In the genomic region with DNA sequence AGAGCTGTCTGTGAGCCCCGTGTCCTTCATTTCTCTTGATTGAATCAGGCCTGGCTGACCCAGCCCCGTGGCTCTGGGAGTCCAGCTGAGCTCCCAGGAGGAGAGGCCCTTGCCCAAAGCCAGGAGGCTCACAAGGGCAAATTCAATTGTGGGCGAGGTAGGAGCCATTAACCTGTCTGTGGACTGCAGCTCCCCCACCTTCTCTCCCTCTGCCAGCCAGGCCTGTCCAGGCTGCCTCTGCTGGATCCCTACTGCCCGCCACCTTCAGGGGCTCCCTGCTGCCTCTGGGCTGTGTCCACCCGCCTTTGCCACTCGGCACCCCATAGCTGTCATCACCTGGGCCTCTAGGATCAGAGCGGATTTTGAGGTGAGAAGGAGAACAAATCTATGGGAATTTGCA, we compare ENCODE assay signal across 22 cellular contexts.
"Had no signal": no experiment of that assay in that cellular context is flagged by ENCODE, and none has a peak within 500 bp of the region (broad histone marks: within the 10 kb centered on the region; RNA-seq: fewer than 3 reads in every experiment).

No MANE protein-coding gene starts in this region.

- FAIRE-seq: colon, endothelial cell of umbilical vein, frontal cortex had no signal

- H3K4me3 Mint-ChIP-seq: immature natural killer cell had no signal

- H3K36me3 Mint-ChIP-seq: immature natural killer cell had no signal

- H3K27ac Mint-ChIP-seq: immature natural killer cell had no signal

- H3K9me3 Mint-ChIP-seq: immature natural killer cell had no signal

- DNase-seq: dermis blood vessel endothelial cell; dorsolateral prefrontal cortex; effector CD4-positive, alpha-beta T cell; effector memory CD4-positive, alpha-beta T cell; foreskin keratinocyte; heart left ventricle; hypothalamus; immature natural killer cell; islet precursor cell; left cardiac atrium; left lung; left ventricle myocardium superior; lower lobe of right lung; mesenchymal stem cell; midbrain had no signal

- H3K4me2 ChIP-seq: hepatocyte had no signal

- H3K4me1 Mint-ChIP-seq: immature natural killer cell had no signal

- H3K9me3 ChIP-seq: esophagus muscularis mucosa, gastroesophageal sphincter, heart left ventricle, left lung, lower lobe of right lung had no signal

- H3K36me3 ChIP-seq: esophagus muscularis mucosa, gastroesophageal sphincter, heart left ventricle, left lung, lower lobe of right lung had no signal

- H3K27ac ChIP-seq: coronary artery, esophagus muscularis mucosa, foreskin keratinocyte, gastroesophageal sphincter, heart left ventricle, hepatocyte, left lung, lower lobe of right lung had no signal

- H3K27me3 ChIP-seq: dorsolateral prefrontal cortex, heart left ventricle, hepatocyte had no signal

- ATAC-seq: foreskin keratinocyte, gastroesophageal sphincter, heart left ventricle, left cardiac atrium, left lung, left ventricle myocardium superior, lower lobe of right lung had no signal

- H3K4me1 ChIP-seq: foreskin keratinocyte, left lung had no signal

- H3K4me3 ChIP-seq: coronary artery, dorsolateral prefrontal cortex, esophagus muscularis mucosa, gastroesophageal sphincter, heart left ventricle, hepatocyte, left lung, lower lobe of right lung had no signal

- H2AFZ ChIP-seq: hepatocyte had no signal

- H3K79me2 ChIP-seq: hepatocyte had no signal
